1 cellular context compared by ENCODE assay signal in genomic region chr1:147840909-147841308, GRCh38.
TF ChIP-seq lines count a peak whose summit lies in the region.

No MANE protein-coding gene starts in this region.

TF ChIP-seq in IMR-90, 13 proteins besides CTCF, POLR2A, EP300 and RAD21 (continued from another document):
- no peak for TF ChIP-seq USF2 (IDR thresholded peaks at IDR 0.05; ENCODE audit: low read depth, low read length)
- TF ChIP-seq MXI1 (IDR thresholded peaks at IDR 0.05; ENCODE audit: borderline replicate concordance, low read depth, low read length) = no peak
- no peak for TF ChIP-seq BHLHE40 (IDR thresholded peaks at IDR 0.05; ENCODE audit: low read depth, low read length)
- no peak for TF ChIP-seq RFX5 (IDR thresholded peaks at IDR 0.05; ENCODE audit: low read depth, low read length)
- TF ChIP-seq MAZ (IDR thresholded peaks at IDR 0.05; ENCODE audit: borderline replicate concordance, low read depth, low read length) = no peak
